8 cellular contexts compared by ENCODE assay signal in genomic region chr19:57477191-57478008, GRCh38. TPM values are rescaled to one million over a fixed set of nuclear protein-coding genes. Genes with fewer than 3 reads are reported as not detected.
A peak's percentile ranks its signal among the peaks of the same experiment; 100 is the strongest.
DNase-seq lines count a peak whose midpoint lies in the region; ATAC-seq and TF ChIP-seq lines count a peak whose summit lies in the region.

TSS of gene ZNF772 (minus strand) at chr19:57477566. CDS start at chr19:57477309, 257 bp downstream.

- peaks cover 25% of the 10 kb centered on the region for H3K36me3 Mint-ChIP-seq in activated T-helper 1 cell treated with anti-CD3 and anti-CD28 coated beads, Interleukin-12 subunit alpha, Interleukin-12 subunit beta, Interleukin-2, Interleukin-4 antibody, amounts not matched to agents 30 ng/mL and 10 ng/mL and 1 ng/mL, durations not matched to agents 14 hours and 24 hours and 36 hours (ENCODE audit: low read depth)
- H3K36me3 Mint-ChIP-seq in naive B cell, result peaks cover 38 to 62% of the 10 kb centered on the region in 2 donors
- H3K36me3 Mint-ChIP-seq in stimulated activated effector memory CD8-positive, alpha-beta T cell treated with anti-CD3 and anti-CD28 coated beads, Interleukin-12 subunit alpha, Interleukin-12 subunit beta, amount 100 ng/mL, for 72 hours, result no peaks in the 10 kb centered on the region

- peak within 1 kb of the TSS; percentile 90 for H3K4me3 Mint-ChIP-seq in activated T-helper 1 cell treated with anti-CD3 and anti-CD28 coated beads, Interleukin-12 subunit alpha, Interleukin-12 subunit beta, Interleukin-2, Interleukin-4 antibody, amounts not matched to agents 30 ng/mL and 10 ng/mL and 1 ng/mL, durations not matched to agents 14 hours and 24 hours and 36 hours
- H3K4me3 Mint-ChIP-seq in naive B cell, result peak within 1 kb of the TSS; percentile 89 to 99 (median 94)
- H3K4me3 Mint-ChIP-seq in stimulated activated effector memory CD8-positive, alpha-beta T cell treated with anti-CD3 and anti-CD28 coated beads, Interleukin-12 subunit alpha, Interleukin-12 subunit beta, amount 100 ng/mL, for 72 hours, result peak within 1 kb of the TSS; percentile 79

- H3K79me2 ChIP-seq in OCI-LY7 (ENCODE audit: insufficient read depth, low read depth, low read length) (no peaks in the 10 kb centered on the region), fibroblast of lung (ENCODE audit: control insufficient read depth, insufficient read depth, low read length) (peaks cover 8% of the 10 kb centered on the region)

- ATAC-seq in GM21447 (IDR thresholded peaks at IDR 0.05; ENCODE audit: unreplicated experiment) (peak; percentile 98), naive B cell (ENCODE audit: low read depth in 2 of 2) (peak; percentile 99)
- peak; percentile 99 for ATAC-seq in stimulated activated effector memory CD8-positive, alpha-beta T cell treated with anti-CD3 and anti-CD28 coated beads, Interleukin-12 subunit alpha, Interleukin-12 subunit beta, amount 100 ng/mL, for 72 hours

- no peaks in the 10 kb centered on the region for H3K9me2 ChIP-seq in OCI-LY7 (ENCODE audit: insufficient read depth, low read length)

- CTCF ChIA-PET in OCI-LY7 (lab: Charles Lee; ENCODE audit: unreplicated experiment), result no interaction called here

- peak within 1 kb of the TSS; percentile 72 for H3K9ac ChIP-seq in fibroblast of lung (ENCODE audit: insufficient read depth, low read length)

- 0 out of 2 replicates have a peak, but pooled peaks cover 5% of the 10 kb centered on the region for H3K36me3 ChIP-seq in OCI-LY7 (ENCODE audit: insufficient read depth, low read length)
- peaks cover 18% of the 10 kb centered on the region for H3K36me3 ChIP-seq in fibroblast of lung (ENCODE audit: control insufficient read depth, insufficient read depth, low read length)

- peaks cover 17% of the 10 kb centered on the region for H3K4me1 ChIP-seq in OCI-LY7 (ENCODE audit: insufficient read depth, low read length, poor library complexity, severe bottlenecking)
- no peaks in the 10 kb centered on the region for H3K4me1 ChIP-seq in fibroblast of lung (ENCODE audit: control insufficient read depth, extremely low read depth, insufficient read depth, low read length)

- peak within 1 kb of the TSS; percentile 85 for H2AFZ ChIP-seq in OCI-LY7 (ENCODE audit: low read length)
- peak within 1 kb of the TSS; percentile 100 for H2AFZ ChIP-seq in fibroblast of lung (ENCODE audit: low read length)

- no TSS peak for BruUV-seq in OCI-LY7 (replicated peaks; lab: Mats Ljungman, UMichigan)

- H3K4me1 Mint-ChIP-seq in activated T-helper 1 cell treated with anti-CD3 and anti-CD28 coated beads, Interleukin-12 subunit alpha, Interleukin-12 subunit beta, Interleukin-2, Interleukin-4 antibody, amounts not matched to agents 30 ng/mL and 10 ng/mL and 1 ng/mL, durations not matched to agents 14 hours and 24 hours and 36 hours (ENCODE audit: low read depth), result peaks cover 11% of the 10 kb centered on the region
- peaks cover 21 to 39% (median 28%) of the 10 kb centered on the region in 3 donors for H3K4me1 Mint-ChIP-seq in naive B cell
- peaks cover 8% of the 10 kb centered on the region for H3K4me1 Mint-ChIP-seq in stimulated activated effector memory CD8-positive, alpha-beta T cell treated with anti-CD3 and anti-CD28 coated beads, Interleukin-12 subunit alpha, Interleukin-12 subunit beta, amount 100 ng/mL, for 72 hours

- H3K4me3 ChIP-seq in OCI-LY7 (ENCODE audit: low read depth, low read length, poor library complexity, severe bottlenecking), result peak within 1 kb of the TSS; percentile 48
- H3K4me3 ChIP-seq in fibroblast of lung (replicated peaks in 1 of 4; ENCODE audit: control extremely low read depth in 1 of 4, insufficient read depth in 1 of 4, low read depth in 3 of 4, low read length in 4 of 4), result peak within 1 kb of the TSS; percentile 84 to 99 (median 90)

- peaks cover 73% of the 10 kb centered on the region for H3K9me3 Mint-ChIP-seq in activated T-helper 1 cell treated with anti-CD3 and anti-CD28 coated beads, Interleukin-12 subunit alpha, Interleukin-12 subunit beta, Interleukin-2, Interleukin-4 antibody, amounts not matched to agents 30 ng/mL and 10 ng/mL and 1 ng/mL, durations not matched to agents 14 hours and 24 hours and 36 hours
- peaks cover 29 to 61% (median 45%) of the 10 kb centered on the region in 7 donors for H3K9me3 Mint-ChIP-seq in naive B cell
- peaks cover 43% of the 10 kb centered on the region for H3K9me3 Mint-ChIP-seq in stimulated activated effector memory CD8-positive, alpha-beta T cell treated with anti-CD3 and anti-CD28 coated beads, Interleukin-12 subunit alpha, Interleukin-12 subunit beta, amount 100 ng/mL, for 72 hours

- no peak for TF ChIP-seq CTCF in OCI-LY7 (conservative IDR thresholded peaks at IDR 0.05; ENCODE audit: low read length)
- TF ChIP-seq CTCF in fibroblast of lung (conservative IDR thresholded peaks at IDR 0.05 in 1 of 2, IDR thresholded peaks at IDR 0.05 in 1 of 2; ENCODE audit: low read depth in 1 of 2, low read length in 2 of 2), result peak; percentile 57 to 60

- H3K27ac ChIP-seq in OCI-LY7 (ENCODE audit: low read depth, low read length, poor library complexity, severe bottlenecking) (no peak within 1 kb of the TSS), fibroblast of lung (ENCODE audit: insufficient read depth, low read length) (peak within 1 kb of the TSS; percentile 77)

- no peaks in the 10 kb centered on the region for H3K27me3 ChIP-seq in fibroblast of lung (ENCODE audit: control insufficient read depth, insufficient read depth, low read length)

- DNase-seq in DMS114 treated with DMSO at 0.1 percent for 48 hours (lab: John Stamatoyannopoulos, UW; ENCODE audit: unreplicated experiment), result peak; percentile 94
- DNase-seq in HuH-7 (ENCODE audit: low spot score), result peak; percentile 96
- DNase-seq in OCI-LY7 (ENCODE audit: low spot score), result peak; percentile 85
- DNase-seq in activated T-helper 1 cell treated with anti-CD3 and anti-CD28 coated beads, Interleukin-12 subunit alpha, Interleukin-12 subunit beta, Interleukin-2, Interleukin-4 antibody, amounts not matched to agents 30 ng/mL and 10 ng/mL and 1 ng/mL, durations not matched to agents 14 hours and 24 hours and 36 hours (ENCODE audit: low spot score), result peak; percentile 80
- DNase-seq in fibroblast of lung (ENCODE audit: low read depth in 2 of 2), result peak; percentile 92 to 94
- DNase-seq in naive B cell, result peak; percentile 90
- DNase-seq in stimulated activated effector memory CD8-positive, alpha-beta T cell treated with anti-CD3 and anti-CD28 coated beads, Interleukin-12 subunit alpha, Interleukin-12 subunit beta, amount 100 ng/mL, for 72 hours (ENCODE audit: low spot score in 2 of 2), result peak; percentile 44 to 87

- H3K4me2 ChIP-seq in OCI-LY7 (ENCODE audit: low read length) (peak within 1 kb of the TSS; percentile 48), fibroblast of lung (ENCODE audit: extremely low read depth, insufficient read depth, low read length) (peak within 1 kb of the TSS; percentile 81)

- H3K9me3 ChIP-seq in OCI-LY7 (ENCODE audit: low read length), result peaks cover 27% of the 10 kb centered on the region
- H3K9me3 ChIP-seq in fibroblast of lung (ENCODE audit: control insufficient read depth, insufficient read depth, low read depth, low read length), result peaks cover 23% of the 10 kb centered on the region

- H3K27ac Mint-ChIP-seq in activated T-helper 1 cell treated with anti-CD3 and anti-CD28 coated beads, Interleukin-12 subunit alpha, Interleukin-12 subunit beta, Interleukin-2, Interleukin-4 antibody, amounts not matched to agents 30 ng/mL and 10 ng/mL and 1 ng/mL, durations not matched to agents 14 hours and 24 hours and 36 hours, result peak within 1 kb of the TSS; percentile 89
- peak within 1 kb of the TSS; percentile 87 to 97 (median 94) for H3K27ac Mint-ChIP-seq in naive B cell
- peak within 1 kb of the TSS; percentile 92 for H3K27ac Mint-ChIP-seq in stimulated activated effector memory CD8-positive, alpha-beta T cell treated with anti-CD3 and anti-CD28 coated beads, Interleukin-12 subunit alpha, Interleukin-12 subunit beta, amount 100 ng/mL, for 72 hours

- POLR2A ChIA-PET in OCI-LY7 (lab: Charles Lee), result no interaction called here

- no peaks in the 10 kb centered on the region for H3K27me3 Mint-ChIP-seq in activated T-helper 1 cell treated with anti-CD3 and anti-CD28 coated beads, Interleukin-12 subunit alpha, Interleukin-12 subunit beta, Interleukin-2, Interleukin-4 antibody, amounts not matched to agents 30 ng/mL and 10 ng/mL and 1 ng/mL, durations not matched to agents 14 hours and 24 hours and 36 hours (ENCODE audit: insufficient read depth)
- peaks cover 0 to 8% (median 8%) of the 10 kb centered on the region in 3 donors for H3K27me3 Mint-ChIP-seq in naive B cell

- intact Hi-C loops in OCI-LY7 (cut with micrococcal nuclease; ENCODE audit: unreplicated experiment), result no loop called here
- intact Hi-C loops in activated T-helper 1 cell treated with anti-CD3 and anti-CD28 coated beads, Interleukin-12 subunit alpha, Interleukin-12 subunit beta, Interleukin-2, Interleukin-4 antibody, amounts not matched to agents 30 ng/mL and 10 ng/mL and 1 ng/mL, durations not matched to agents 14 hours and 24 hours and 36 hours (cut with micrococcal nuclease), result loop anchor here (1.0 to 5.0 kb wide), 5 partner anchors 10 to 205 kb away; partner anchors contain the start of genes TRAPPC2B, ZNF419, ZNF547 and ZNF551

- H4K20me1 ChIP-seq in OCI-LY7 (ENCODE audit: insufficient read depth, low read length) (no peaks in the 10 kb centered on the region), fibroblast of lung (ENCODE audit: control insufficient read depth, extremely low read depth, insufficient read depth, low read length) (no peaks in the 10 kb centered on the region)

RNA-seq across cellular contexts. Expression of gene ZNF772, which starts in this region (rescaled TPM):
- 0.85 and 0.88 TPM in 2 replicates for total RNA-seq in OCI-LY7 (2014; rRNA removed; shearing (Covaris generic))
- total RNA-seq in OCI-LY7 (2022) (1.1 and 1.5 TPM in 2 replicates), fibroblast of lung (16.9 and 29.7 TPM in 2 replicates)
- total RNA-seq in activated T-helper 1 cell treated with anti-CD3 and anti-CD28 coated beads, Interleukin-12 subunit alpha, Interleukin-12 subunit beta, Interleukin-2, Interleukin-4 antibody, amounts not matched to agents 30 ng/mL and 10 ng/mL and 1 ng/mL, durations not matched to agents 14 hours and 24 hours and 36 hours, result 1.5 and 2.4 TPM in 2 replicates
- polyA plus RNA-seq in fibroblast of lung (6.0 and 7.5 TPM in 2 replicates), naive B cell (ENCODE audit: low read depth in 6 of 6) (1 to 10 TPM; 4.3 to 9.7 (median 6.8) TPM)
- polyA plus RNA-seq in fibroblast of lung (2012), result 3.9 and 4.2 TPM in 2 replicates
- polyA minus RNA-seq in fibroblast of lung (ENCODE audit: low replicate concordance), result 3.1 and 3.8 TPM in 2 replicates
